ENCODE assay signal across 8 cellular contexts in the genomic region with DNA sequence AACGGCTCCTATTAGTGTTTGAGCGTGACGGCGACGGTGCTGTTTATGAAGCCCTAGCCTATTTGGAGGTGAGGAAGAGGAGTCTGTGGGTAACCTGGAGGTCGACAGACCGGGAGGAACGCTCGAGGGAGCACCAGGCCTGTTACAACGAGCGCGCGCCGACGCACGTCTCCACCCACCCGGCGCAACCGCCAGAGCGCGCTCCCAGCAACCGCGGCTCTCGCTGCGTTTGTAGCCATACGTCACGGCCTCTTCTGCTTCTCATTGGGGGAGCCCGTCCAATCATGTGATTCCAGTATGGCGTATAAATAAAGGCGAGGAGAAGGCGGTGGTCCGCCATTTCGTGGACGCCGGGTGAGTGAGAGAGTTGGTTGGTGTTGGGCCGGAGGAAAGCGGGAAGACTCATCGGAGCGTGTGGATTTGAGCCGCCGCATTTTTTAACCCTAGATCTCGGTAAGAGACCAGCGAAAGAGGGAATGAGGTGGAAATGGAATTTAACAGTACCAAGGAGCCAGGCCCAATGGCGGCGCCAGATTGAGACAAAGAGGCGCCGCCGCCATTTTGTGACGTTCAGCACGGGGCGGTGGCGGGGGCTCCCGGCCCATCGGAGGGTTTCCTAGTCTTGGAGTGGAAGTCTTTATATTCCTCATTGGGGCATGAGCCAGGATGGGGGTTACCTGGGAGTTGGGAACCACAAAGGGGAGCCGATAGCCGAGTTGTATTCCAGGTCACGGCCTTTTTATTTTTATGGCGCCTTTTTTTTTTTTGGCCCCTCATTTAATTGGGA. TPM values are rescaled to one million over a fixed set of nuclear protein-coding genes. Genes with fewer than 3 reads are reported as not detected.
DNase-seq lines count a peak whose midpoint lies in the region; ATAC-seq and TF ChIP-seq lines count a peak whose summit lies in the region.

A gene (plus strand): TSS at position 334 of the 787 bp plus-strand sequence. CDS start 2,401 bp downstream, outside the sequence.

- TF ChIP-seq EP300 in gastroesophageal sphincter (IDR thresholded peaks at IDR 0.05) = no peak

- peaks cover 45% of the 10 kb centered on the region for H3K36me3 ChIP-seq in SK-N-MC (ENCODE audit: insufficient read depth, low read length)
- H3K36me3 ChIP-seq in gastroesophageal sphincter = peaks cover 5 to 27% of the 10 kb centered on the region in 2 donors

- peak; percentile 95 for DNase-seq in GM10248 (ENCODE audit: extremely low spot score)
- peak; percentile 100 for DNase-seq in NB4 (ENCODE audit: low read depth)
- peak; percentile 93 for DNase-seq in SK-N-MC (ENCODE audit: low read depth, low spot score)
- DNase-seq in activated naive CD4-positive, alpha-beta T cell treated with anti-CD3 and anti-CD28 coated beads, Interleukin-2, amount 10 ng/mL, durations not matched to agents 7 days and 5 days = peak; percentile 97
- peak; percentile 82 for DNase-seq in non-pigmented ciliary epithelial cell (ENCODE audit: low read depth)
- peak; percentile 98 for DNase-seq in superior temporal gyrus (ENCODE audit: extremely low spot score)

- no peaks in the 10 kb centered on the region for H3K27me3 ChIP-seq in gastroesophageal sphincter

- no peaks in the 10 kb centered on the region for H3K9me3 Mint-ChIP-seq in activated naive CD4-positive, alpha-beta T cell treated with anti-CD3 and anti-CD28 coated beads, Interleukin-2, amount 10 ng/mL, durations not matched to agents 7 days and 5 days

- H3K4me3 ChIP-seq in NB4 (ENCODE audit: low read depth, low read length) (peak within 1 kb of the TSS; percentile 100), SK-N-MC (peak within 1 kb of the TSS; percentile 96), gastroesophageal sphincter (peak within 1 kb of the TSS; percentile 68 to 96)

- H3K9me3 ChIP-seq in SK-N-MC (ENCODE audit: low read depth, low read length) (no peaks in the 10 kb centered on the region), gastroesophageal sphincter (no peaks in the 10 kb centered on the region)

- peaks cover 47% of the 10 kb centered on the region for H3K36me3 Mint-ChIP-seq in activated naive CD4-positive, alpha-beta T cell treated with anti-CD3 and anti-CD28 coated beads, Interleukin-2, amount 10 ng/mL, durations not matched to agents 7 days and 5 days

- H3K4me3 Mint-ChIP-seq in activated naive CD4-positive, alpha-beta T cell treated with anti-CD3 and anti-CD28 coated beads, Interleukin-2, amount 10 ng/mL, durations not matched to agents 7 days and 5 days = peak within 1 kb of the TSS; percentile 89

- peak within 1 kb of the TSS; percentile 99 for H3K9ac ChIP-seq in SK-N-MC (ENCODE audit: insufficient read length)

- peaks cover 9 to 37% (median 12%) of the 10 kb centered on the region in 3 donors for H3K4me1 ChIP-seq in gastroesophageal sphincter

- CTCF ChIA-PET in GM10248 (lab: Yijun Ruan, JAX) = interaction anchor here (1.8 kb wide), 1 partner anchor 15 kb away, joined by 5 read pairs; no protein-coding TSS in a partner anchor
- CTCF ChIA-PET in activated naive CD4-positive, alpha-beta T cell treated with anti-CD3 and anti-CD28 coated beads, Interleukin-2, amount 10 ng/mL, durations not matched to agents 7 days and 5 days (lab: Charles Lee) = no interaction called here

- H3K27ac ChIP-seq in SK-N-MC = peak within 1 kb of the TSS; percentile 98
- peak within 1 kb of the TSS; percentile 91 to 98 (median 95) for H3K27ac ChIP-seq in gastroesophageal sphincter

- peak; percentile 83 for ATAC-seq in HG02571 (IDR thresholded peaks at IDR 0.05; ENCODE audit: unreplicated experiment)
- peak; percentile 99 for ATAC-seq in gastroesophageal sphincter

- TF ChIP-seq CTCF in GM10248 (IDR thresholded peaks at IDR 0.05; ENCODE audit: control extremely low read depth, extremely low read depth, low read depth, missing control alignments) (peak; percentile 43), NB4 (IDR thresholded peaks at IDR 0.05; ENCODE audit: low read depth, low read length) (peak; percentile 9), gastroesophageal sphincter (IDR thresholded peaks at IDR 0.05) (peak in 3 of 4 experiments; percentile 57 to 64 (median 57))

- peak within 1 kb of the TSS; percentile 95 for H3K27ac Mint-ChIP-seq in activated naive CD4-positive, alpha-beta T cell treated with anti-CD3 and anti-CD28 coated beads, Interleukin-2, amount 10 ng/mL, durations not matched to agents 7 days and 5 days

- peaks cover 44% of the 10 kb centered on the region for H3K4me1 Mint-ChIP-seq in activated naive CD4-positive, alpha-beta T cell treated with anti-CD3 and anti-CD28 coated beads, Interleukin-2, amount 10 ng/mL, durations not matched to agents 7 days and 5 days

- peaks cover 13% of the 10 kb centered on the region for H3K27me3 Mint-ChIP-seq in activated naive CD4-positive, alpha-beta T cell treated with anti-CD3 and anti-CD28 coated beads, Interleukin-2, amount 10 ng/mL, durations not matched to agents 7 days and 5 days

- POLR2A ChIA-PET in GM10248 (lab: Yijun Ruan, JAX) = interaction anchor here (0.6 to 7.3 kb wide), 6 partner anchors 15 to 336 kb away, joined by 3 to 108 read pairs (median 6); a partner anchor contains a TSS

- TF ChIP-seq POLR2A in NB4 (IDR thresholded peaks at IDR 0.05; ENCODE audit: extremely low read depth, insufficient read length) = peak; percentile 99
- peak; percentile 100 for TF ChIP-seq POLR2A in gastroesophageal sphincter (IDR thresholded peaks at IDR 0.05)

- WGBS in gastroesophageal sphincter (ENCODE audit: low coverage in 1 of 2), 2 donors = 0 to 1% methylated on average over 17 to 26 of the region's 58 CpGs

RNA-seq across cellular contexts. Expression of the gene that starts here (rescaled TPM):
- total RNA-seq in gastroesophageal sphincter = 100 to 1,000 TPM; 108 to 195 (median 156) TPM

Comparison
In these comparisons a context has a peak if more than half of its experiments do, and no peak if none do; other contexts are left out.
1. Peak in every context shown above with its lines: DNase-seq, ATAC-seq, H3K4me3 ChIP-seq and H3K27ac ChIP-seq.